ENCODE assay signal across 8 cellular contexts in genomic region chr22:50189849-50190181, GRCh38. TPM values are rescaled to one million over a fixed set of nuclear protein-coding genes. Genes with fewer than 3 reads are reported as not detected.
DNase-seq lines count a peak whose midpoint lies in the region; ATAC-seq, FAIRE-seq and TF ChIP-seq lines count a peak whose summit lies in the region.

No MANE protein-coding gene starts in this region.

- peaks cover 4% of the 10 kb centered on the region for H3K27me3 Mint-ChIP-seq in activated naive CD4-positive, alpha-beta T cell treated with anti-CD3 and anti-CD28 coated beads, Interleukin-2, amount 10 ng/mL, durations not matched to agents 7 days and 5 days
- H3K27me3 Mint-ChIP-seq in activated naive CD8-positive, alpha-beta T cell = no peaks in the 10 kb centered on the region

- TF ChIP-seq POLR2A in right lobe of liver (IDR thresholded peaks at IDR 0.05) = no peak

- H3K27ac Mint-ChIP-seq in activated naive CD4-positive, alpha-beta T cell treated with anti-CD3 and anti-CD28 coated beads, Interleukin-2, amount 10 ng/mL, durations not matched to agents 7 days and 5 days = peak overlapping the region; percentile 98
- H3K27ac Mint-ChIP-seq in activated naive CD8-positive, alpha-beta T cell = peak overlapping the region; percentile 92

- peak overlapping the region; percentile 80 for H3K4me3 Mint-ChIP-seq in activated naive CD4-positive, alpha-beta T cell treated with anti-CD3 and anti-CD28 coated beads, Interleukin-2, amount 10 ng/mL, durations not matched to agents 7 days and 5 days
- peak overlapping the region; percentile 83 for H3K4me3 Mint-ChIP-seq in activated naive CD8-positive, alpha-beta T cell

- H3K36me3 ChIP-seq in right lobe of liver (no peaks in the 10 kb centered on the region), urinary bladder (ENCODE audit: insufficient read depth) (no peaks in the 10 kb centered on the region)

- CTCF ChIA-PET in activated naive CD4-positive, alpha-beta T cell treated with anti-CD3 and anti-CD28 coated beads, Interleukin-2, amount 10 ng/mL, durations not matched to agents 7 days and 5 days (lab: Charles Lee) = no interaction called here

- no peaks in the 10 kb centered on the region for H3K9me3 Mint-ChIP-seq in activated naive CD4-positive, alpha-beta T cell treated with anti-CD3 and anti-CD28 coated beads, Interleukin-2, amount 10 ng/mL, durations not matched to agents 7 days and 5 days
- no peaks in the 10 kb centered on the region for H3K9me3 Mint-ChIP-seq in activated naive CD8-positive, alpha-beta T cell (ENCODE audit: low read depth)

- no CpG with 5 or more reads among the region's 4 CpGs for WGBS in right lobe of liver (ENCODE audit: insufficient coverage, low coverage, low lambda C conversion rate, missing lambda C conversion rate)
- 16% methylated on average over 4 of the region's 4 CpGs for WGBS in urinary bladder

- DNase-seq in activated naive CD4-positive, alpha-beta T cell treated with anti-CD3 and anti-CD28 coated beads, Interleukin-2, amount 10 ng/mL, durations not matched to agents 7 days and 5 days = no peak
- DNase-seq in activated naive CD4-positive, alpha-beta T cell treated with anti-CD3 and anti-CD28 coated beads, Interleukin-2, amount 50 U/mL, for 16 hours = no peak
- DNase-seq in right lobe of liver (no peak), GM19239 (ENCODE audit: insufficient read length, low spot score) (no peak)

- peaks cover 56% of the 10 kb centered on the region for H3K4me1 Mint-ChIP-seq in activated naive CD4-positive, alpha-beta T cell treated with anti-CD3 and anti-CD28 coated beads, Interleukin-2, amount 10 ng/mL, durations not matched to agents 7 days and 5 days
- peaks cover 45% of the 10 kb centered on the region for H3K4me1 Mint-ChIP-seq in activated naive CD8-positive, alpha-beta T cell (ENCODE audit: low read depth)

- H3K4me1 ChIP-seq in right lobe of liver (peaks cover 0 to 41% (median 9%) of the 10 kb centered on the region in 4 donors), urinary bladder (ENCODE audit: insufficient read depth) (peaks cover 7% of the 10 kb centered on the region)

- no peak for FAIRE-seq in GM19239 (lab: Jason Lieb, UNC)

- H3K36me3 Mint-ChIP-seq in activated naive CD4-positive, alpha-beta T cell treated with anti-CD3 and anti-CD28 coated beads, Interleukin-2, amount 10 ng/mL, durations not matched to agents 7 days and 5 days = peaks cover 27% of the 10 kb centered on the region
- H3K36me3 Mint-ChIP-seq in activated naive CD8-positive, alpha-beta T cell = peaks cover 2% of the 10 kb centered on the region

- H3K27ac ChIP-seq in right lobe of liver (peak overlapping the region; percentile 59 to 78 (median 77)), urinary bladder (ENCODE audit: low read depth) (peak overlapping the region; percentile 77)

- intact Hi-C loops in right lobe of liver (cut with DNase I) = no loop called here

- no peaks in the 10 kb centered on the region for H3K9me3 ChIP-seq in right lobe of liver

- ATAC-seq in right lobe of liver (no peak), GM18861 (IDR thresholded peaks at IDR 0.05; ENCODE audit: unreplicated experiment) (no peak), HG02884 (IDR thresholded peaks at IDR 0.05; ENCODE audit: unreplicated experiment) (no peak)

- no peak for TF ChIP-seq CTCF in right lobe of liver (IDR thresholded peaks at IDR 0.05)

- H3K4me3 ChIP-seq in right lobe of liver = peak overlapping the region; percentile 27 to 56 (median 46)
- H3K4me3 ChIP-seq in urinary bladder (ENCODE audit: low read depth, low read length) = no peak overlapping the region

- H3K27me3 ChIP-seq in right lobe of liver = no peaks in the 10 kb centered on the region

RNA-seq across cellular contexts. Expression of gene TRABD, which starts 4.1 kb away (rescaled TPM):
- 10 to 100 TPM; 18.9 to 30.2 (median 22.8) TPM for total RNA-seq in right lobe of liver
- total RNA-seq in urinary bladder = 7.7 TPM
- 36.4 TPM for polyA plus RNA-seq in urinary bladder

RNA-seq across cellular contexts. Expression of gene SELENOO, which starts 11.0 kb away (rescaled TPM):
- 10 to 100 TPM; 51.1 to 67.8 (median 59.2) TPM for total RNA-seq in right lobe of liver
- total RNA-seq in urinary bladder = 9.5 TPM
- 23.0 TPM for polyA plus RNA-seq in urinary bladder

RNA-seq across cellular contexts. Expression of gene PANX2, which starts 19.3 kb away (rescaled TPM):
- total RNA-seq in right lobe of liver (10 to 100 TPM in 1 of 6 experiments, 1 to 10 TPM in 5; 3.9 to 12.3 (median 7.2) TPM), urinary bladder (0.63 TPM)
- polyA plus RNA-seq in urinary bladder = 2.3 TPM

RNA-seq across cellular contexts. Expression of gene TUBGCP6, which starts 55.0 kb away (rescaled TPM):
- total RNA-seq in right lobe of liver = 10 to 100 TPM; 10.4 to 22.6 (median 14.6) TPM
- total RNA-seq in urinary bladder = 23.1 TPM
- polyA plus RNA-seq in urinary bladder = 31.5 TPM
